Comparison of ENCODE assay signal across 30 cellular contexts in the genomic region with DNA sequence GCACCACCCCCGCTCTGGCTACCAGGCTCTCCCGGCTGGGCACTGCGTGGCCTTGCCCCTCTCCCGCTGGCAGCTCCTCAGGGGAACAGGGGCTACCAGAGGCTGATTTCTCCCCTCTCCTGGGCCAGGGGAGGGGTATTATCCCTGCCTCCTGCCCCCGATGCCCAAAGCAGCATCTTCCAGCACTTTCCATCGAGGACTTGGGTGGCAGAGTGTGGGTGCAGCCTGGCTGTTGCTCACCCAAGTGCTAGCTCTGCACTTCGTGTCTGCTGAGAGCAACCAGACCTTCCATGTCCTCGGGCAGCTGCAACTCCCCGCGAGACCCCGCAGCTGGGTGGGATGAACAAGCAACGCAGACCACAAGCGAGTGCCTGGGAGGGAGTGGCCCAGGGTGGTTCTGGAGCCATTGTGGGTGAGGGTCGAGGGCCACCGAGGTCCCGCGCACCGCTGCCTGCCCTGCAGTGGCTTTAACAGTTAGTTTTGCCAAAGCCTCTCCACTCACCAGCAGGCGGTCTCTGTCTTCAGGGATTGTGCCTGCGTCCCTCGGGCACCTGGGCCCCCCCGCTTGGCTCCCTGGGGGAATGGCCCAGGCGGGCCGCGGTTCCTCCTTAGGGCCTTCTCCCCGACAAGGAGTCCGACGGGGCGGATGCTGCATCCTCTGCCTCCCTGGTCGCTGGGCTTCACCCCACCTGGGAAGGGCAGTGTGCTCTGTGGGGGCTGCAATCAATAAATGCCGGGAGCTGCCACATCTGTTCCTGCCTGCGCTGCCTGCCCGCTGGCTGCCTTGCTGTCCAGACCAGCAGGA. TPM values are rescaled to one million over a fixed set of nuclear protein-coding genes. Genes with fewer than 3 reads are reported as not detected.
DNase-seq lines count a peak whose midpoint lies in the region; ATAC-seq, FAIRE-seq and TF ChIP-seq lines count a peak whose summit lies in the region.
"Had no signal": no experiment of that assay in that cellular context is flagged by ENCODE, and none has a peak within 500 bp of the region (broad histone marks: within the 10 kb centered on the region; RNA-seq: fewer than 3 reads in every experiment).

No MANE protein-coding gene starts in this region.

- no peak overlapping the region for H2AFZ ChIP-seq in endothelial cell of umbilical vein (ENCODE audit: low read depth, low read length)
- H2AFZ ChIP-seq in osteoblast (ENCODE audit: low read length), result no peak overlapping the region

- peaks cover 4% of the 10 kb centered on the region; the same call in 1 of the 2 replicates for H3K36me3 ChIP-seq in BE2C
- peaks cover 9 to 49% of the 10 kb centered on the region in 2 experiments; a peak in 2 of 3 replicates for H3K36me3 ChIP-seq in HEK293 (ENCODE audit: control insufficient read depth in 2 of 2, insufficient read depth in 1 of 2, low read length in 2 of 2)
- no peaks in the 10 kb centered on the region for H3K36me3 ChIP-seq in endothelial cell of umbilical vein (ENCODE audit: control insufficient read depth in 2 of 2, extremely low read depth in 1 of 2, insufficient read depth in 2 of 2, low read length in 2 of 2)
- no peaks in the 10 kb centered on the region for H3K36me3 ChIP-seq in osteoblast (ENCODE audit: insufficient read depth, low read length)
- H3K36me3 ChIP-seq: ovary had no signal

- TF ChIP-seq POLR2A in endothelial cell of umbilical vein (IDR thresholded peaks at IDR 0.05; ENCODE audit: low read depth, low read length), result no peak

- no peaks in the 10 kb centered on the region for H4K20me1 ChIP-seq in endothelial cell of umbilical vein (replicated peaks; ENCODE audit: control insufficient read depth, extremely low read depth, insufficient read depth, low read length)
- no peaks in the 10 kb centered on the region for H4K20me1 ChIP-seq in osteoblast (ENCODE audit: insufficient read depth, low read length)

- H3K27ac ChIP-seq in HEK293 (ENCODE audit: extremely low read depth, low read depth, low read length), result peak overlapping the region; percentile 22; the same call in 1 of the 2 replicates
- no peak overlapping the region for H3K27ac ChIP-seq in endothelial cell of umbilical vein (ENCODE audit: insufficient read depth, low read depth, low read length)
- no peak overlapping the region for H3K27ac ChIP-seq in osteoblast (ENCODE audit: low read depth, low read length)
- H3K27ac ChIP-seq: HL-60, KMS-11, ovary, suprapubic skin had no signal

- TSS peak; percentile 7 for BruUV-seq in endothelial cell of umbilical vein (replicated peaks; lab: Mats Ljungman, UMichigan)

- H3K4me1 ChIP-seq in BE2C (no peaks in the 10 kb centered on the region; the same call in none of the 2 replicates), HEK293 (ENCODE audit: control insufficient read depth, insufficient read depth, low read length) (peaks cover 5% of the 10 kb centered on the region), endothelial cell of umbilical vein (ENCODE audit: control insufficient read depth, extremely low read depth, insufficient read depth, low read length) (peaks cover 4% of the 10 kb centered on the region), osteoblast (ENCODE audit: insufficient read depth, low read length) (peaks cover 12% of the 10 kb centered on the region)

- no peak for FAIRE-seq in endothelial cell of umbilical vein (lab: Jason Lieb, UNC)
- FAIRE-seq: keratinocyte, TTC549 had no signal

- 0 out of 2 replicates have a peak, but pooled peaks have one; percentile 5 for TF ChIP-seq CTCF in BE2C (IDR thresholded peaks at IDR 0.05; ENCODE audit: low read depth, low read length)
- no peak for TF ChIP-seq CTCF in HEK293 (tag by site-specific recombination; IDR thresholded peaks at IDR 0.05)
- TF ChIP-seq CTCF in endothelial cell of umbilical vein (IDR thresholded peaks at IDR 0.05; ENCODE audit: extremely low read depth in 1 of 2, insufficient read depth in 1 of 2, low read depth in 1 of 2, low read length in 2 of 2), result no peak
- no peak for TF ChIP-seq CTCF in osteoblast (IDR thresholded peaks at IDR 0.05; ENCODE audit: extremely low read depth, low read depth, low read length)

- intact Hi-C loops in endothelial cell of umbilical vein (cut with micrococcal nuclease), result no loop called here

- no peaks in the 10 kb centered on the region for H3K79me2 ChIP-seq in endothelial cell of umbilical vein (ENCODE audit: control insufficient read depth, insufficient read depth, low read length)
- H3K79me2 ChIP-seq in osteoblast (ENCODE audit: insufficient read depth, low read length), result no peaks in the 10 kb centered on the region

- POLR2A ChIA-PET in HEK293 (lab: Yijun Ruan, JAX), result interaction anchor here (1.0 to 6.5 kb wide), 3 partner anchors 8 to 96 kb away, joined by 3 to 55 read pairs (median 15); partner anchors contain the start of genes MRPL12 and SLC25A10
- POLR2A ChIA-PET in endothelial cell of umbilical vein (lab: Charles Lee), result no interaction called here

- H3K4me3 ChIP-seq in BE2C (ENCODE audit: low read depth, low read length) (no peak overlapping the region), HEK293 (ENCODE audit: low read depth, low read length) (no peak overlapping the region), endothelial cell of umbilical vein (replicated peaks in 1 of 3; ENCODE audit: insufficient read depth in 1 of 3, low read depth in 1 of 3, low read length in 3 of 3) (no peak overlapping the region), osteoblast (ENCODE audit: insufficient read depth, low read length) (no peak overlapping the region)
- H3K4me3 ChIP-seq: ovary, skin epidermis, suprapubic skin had no signal

- no peak for DNase-seq in BE2C
- no peak for DNase-seq in endothelial cell of umbilical vein (ENCODE audit: low read depth, low spot score)
- DNase-seq in osteoblast (ENCODE audit: insufficient read length, low spot score, missing footprints), result peak; percentile 81
- DNase-seq in NCI-H2107 treated with DMSO at 0.1 percent for 48 hours (lab: John Stamatoyannopoulos, UW; ENCODE audit: unreplicated experiment), result no peak
- no peak for DNase-seq in stimulated activated naive CD4-positive, alpha-beta T cell (lab: John Stamatoyannopoulos, UW)
- DNase-seq: activated CD4-positive, alpha-beta memory T cell treated with anti-CD3 and anti-CD28 coated beads for 36 hours; activated CD4-positive, CD25-positive, alpha-beta regulatory T cell treated with anti-CD3 and anti-CD28 coated beads, Interleukin-2, amount 50 U/mL, for 72 hours; activated T-cell treated with anti-CD3 and anti-CD28 coated beads, Interleukin-2, amount 50 U/mL, for 72 hours; AML-193; cortex of kidney; effector memory CD4-positive, alpha-beta T cell; MM.1S; naive thymus-derived CD8-positive, alpha-beta T cell; NCI-H1417 treated with DMSO at 0.1 percent for 48 hours; NCI-H2081; NCI-H226; NCI-H69; SHP77; stimulated activated naive CD4-positive, alpha-beta T cell treated with Interleukin-2 at 50 U/mL for 16 hours; T-helper 17 cell had no signal

- no peak for ATAC-seq in GM19463 (IDR thresholded peaks at IDR 0.05; ENCODE audit: unreplicated experiment)
- ATAC-seq in GM21447 (IDR thresholded peaks at IDR 0.05; ENCODE audit: unreplicated experiment), result no peak
- ATAC-seq: activated T-cell treated with anti-CD3 and anti-CD28 coated beads, Interleukin-2, amount 50 U/mL, for 72 hours; naive thymus-derived CD8-positive, alpha-beta T cell; T-helper 17 cell had no signal

- CTCF ChIA-PET in HEK293 (lab: Yijun Ruan, JAX) (interaction anchor here (0.5 kb wide), 1 partner anchor 298 kb away, joined by 3 read pairs; no protein-coding TSS in a partner anchor), endothelial cell of umbilical vein (lab: Charles Lee) (no interaction called here)

- dilution Hi-C loops in endothelial cell of umbilical vein (cut with MboI; ENCODE audit: extremely low pct_ligation_motif_present, low sequenced_read_pairs), result no loop called here

- H3K27me3 ChIP-seq in BE2C (no peaks in the 10 kb centered on the region), endothelial cell of umbilical vein (ENCODE audit: control insufficient read depth in 2 of 2, insufficient read depth in 2 of 2, low read length in 2 of 2) (peaks cover 0 to 3% of the 10 kb centered on the region in 2 experiments), osteoblast (ENCODE audit: insufficient read depth, low read length) (peaks cover 8% of the 10 kb centered on the region)
- H3K27me3 ChIP-seq: ovary, suprapubic skin had no signal

- H3K9ac ChIP-seq in endothelial cell of umbilical vein (replicated peaks; ENCODE audit: extremely low read depth, insufficient read depth, low read length), result no peak overlapping the region
- H3K9ac ChIP-seq: KMS-11 had no signal

- H3K4me2 ChIP-seq in endothelial cell of umbilical vein (ENCODE audit: insufficient read depth, low read length) (no peak overlapping the region), osteoblast (ENCODE audit: insufficient read depth, low read length) (no peak overlapping the region)
- H3K4me2 ChIP-seq: KMS-11 had no signal

- H3K9me3 ChIP-seq in BE2C (no peaks in the 10 kb centered on the region; the same call in 1 of the 2 replicates), HEK293 (ENCODE audit: control insufficient read depth, insufficient read depth, low read depth, low read length) (no peaks in the 10 kb centered on the region), endothelial cell of umbilical vein (replicated peaks; ENCODE audit: control insufficient read depth, insufficient read depth, low read length) (no peaks in the 10 kb centered on the region), osteoblast (ENCODE audit: low read depth, low read length) (no peaks in the 10 kb centered on the region)
- H3K9me3 ChIP-seq: ovary, suprapubic skin had no signal

- no peaks in the 10 kb centered on the region for H3K9me1 ChIP-seq in endothelial cell of umbilical vein (replicated peaks; ENCODE audit: control insufficient read depth, extremely low read depth, insufficient read depth, low read length)

RNA-seq across cellular contexts. Expression of gene SLC25A10, which starts 8.4 kb away (rescaled TPM):
- polyA plus RNA-seq in BE2C (2012; ENCODE audit: insufficient read depth, insufficient read length, low read depth), result 21.3 TPM
- total RNA-seq in endothelial cell of umbilical vein, result 16.7 and 17.2 TPM in 2 replicates
- polyA plus RNA-seq in endothelial cell of umbilical vein, result 16.7 and 22.4 TPM in 2 replicates
- 12.2 and 16.1 TPM in 2 replicates for polyA plus RNA-seq in endothelial cell of umbilical vein (2011; cell fraction: cytosol; rRNA removed)
- polyA plus RNA-seq in endothelial cell of umbilical vein (2011; cell fraction: nucleus; rRNA removed), result 14.9 and 20.6 TPM in 2 replicates
- polyA plus RNA-seq in endothelial cell of umbilical vein (2012), result 12.2 and 13.1 TPM in 2 replicates
- polyA minus RNA-seq in endothelial cell of umbilical vein, result 3.9 and 7.1 TPM in 2 replicates
- 28.5 TPM for polyA minus RNA-seq in endothelial cell of umbilical vein (2011; cell fraction: cytosol; rRNA and poly(A)+ RNA removed)
- polyA minus RNA-seq in endothelial cell of umbilical vein (2011; cell fraction: nucleus; rRNA and poly(A)+ RNA removed), result 2.5 and 9.9 TPM in 2 replicates
- 7.6 and 8.3 TPM in 2 replicates for total RNA-seq in osteoblast

RNA-seq across cellular contexts. Expression of gene MRPL12, which starts 17.3 kb away (rescaled TPM):
- 451 TPM for polyA plus RNA-seq in BE2C (2012; ENCODE audit: insufficient read depth, insufficient read length, low read depth)
- total RNA-seq in endothelial cell of umbilical vein, result 89.2 and 91.9 TPM in 2 replicates
- polyA plus RNA-seq in endothelial cell of umbilical vein, result 99.9 and 126 TPM in 2 replicates
- 120 and 135 TPM in 2 replicates for polyA plus RNA-seq in endothelial cell of umbilical vein (2011; cell fraction: cytosol; rRNA removed)
- polyA plus RNA-seq in endothelial cell of umbilical vein (2011; cell fraction: nucleus; rRNA removed), result 45.8 and 46.0 TPM in 2 replicates
- 81.3 and 84.8 TPM in 2 replicates for polyA plus RNA-seq in endothelial cell of umbilical vein (2012)
- 24.4 and 26.4 TPM in 2 replicates for polyA minus RNA-seq in endothelial cell of umbilical vein
- 75.7 TPM for polyA minus RNA-seq in endothelial cell of umbilical vein (2011; cell fraction: cytosol; rRNA and poly(A)+ RNA removed)
- polyA minus RNA-seq in endothelial cell of umbilical vein (2011; cell fraction: nucleus; rRNA and poly(A)+ RNA removed), result 6.5 and 11.1 TPM in 2 replicates
- total RNA-seq in osteoblast, result 6.2 and 8.8 TPM in 2 replicates

RNA-seq across cellular contexts. Expression of gene HGS, which starts 36.7 kb away (rescaled TPM):
- 393 TPM for polyA plus RNA-seq in BE2C (2012; ENCODE audit: insufficient read depth, insufficient read length, low read depth)
- total RNA-seq in endothelial cell of umbilical vein (150 and 166 TPM in 2 replicates), osteoblast (100 and 110 TPM in 2 replicates)
- polyA plus RNA-seq in endothelial cell of umbilical vein, result 191 and 229 TPM in 2 replicates
- 70.8 and 89.7 TPM in 2 replicates for polyA plus RNA-seq in endothelial cell of umbilical vein (2011; cell fraction: cytosol; rRNA removed)
- 602 and 650 TPM in 2 replicates for polyA plus RNA-seq in endothelial cell of umbilical vein (2011; cell fraction: nucleus; rRNA removed)
- 100 and 114 TPM in 2 replicates for polyA plus RNA-seq in endothelial cell of umbilical vein (2012)
- polyA minus RNA-seq in endothelial cell of umbilical vein, result 104 and 152 TPM in 2 replicates
- 38.8 TPM for polyA minus RNA-seq in endothelial cell of umbilical vein (2011; cell fraction: cytosol; rRNA and poly(A)+ RNA removed)
- 120 and 170 TPM in 2 replicates for polyA minus RNA-seq in endothelial cell of umbilical vein (2011; cell fraction: nucleus; rRNA and poly(A)+ RNA removed)

RNA-seq across cellular contexts. Expression of gene ARL16, which starts 36.9 kb away (rescaled TPM):
- 101 TPM for polyA plus RNA-seq in BE2C (2012; ENCODE audit: insufficient read depth, insufficient read length, low read depth)
- total RNA-seq in endothelial cell of umbilical vein (40.5 and 41.4 TPM in 2 replicates), osteoblast (24.5 and 26.1 TPM in 2 replicates)
- polyA plus RNA-seq in endothelial cell of umbilical vein, result 55.5 and 71.7 TPM in 2 replicates
- 67.4 and 79.5 TPM in 2 replicates for polyA plus RNA-seq in endothelial cell of umbilical vein (2011; cell fraction: cytosol; rRNA removed)
- polyA plus RNA-seq in endothelial cell of umbilical vein (2011; cell fraction: nucleus; rRNA removed), result 66.7 and 79.3 TPM in 2 replicates
- polyA plus RNA-seq in endothelial cell of umbilical vein (2012), result 42.1 and 44.0 TPM in 2 replicates
- polyA minus RNA-seq in endothelial cell of umbilical vein, result 29.3 and 29.5 TPM in 2 replicates
- polyA minus RNA-seq in endothelial cell of umbilical vein (2011; cell fraction: cytosol; rRNA and poly(A)+ RNA removed), result 10.9 TPM
- polyA minus RNA-seq in endothelial cell of umbilical vein (2011; cell fraction: nucleus; rRNA and poly(A)+ RNA removed), result 12.7 and 14.1 TPM in 2 replicates

RNA-seq across cellular contexts. Expression of gene CCDC137, which starts 53.9 kb away (rescaled TPM):
- polyA plus RNA-seq in BE2C (2012; ENCODE audit: insufficient read depth, insufficient read length, low read depth), result 66.0 TPM
- 32.2 and 32.7 TPM in 2 replicates for total RNA-seq in endothelial cell of umbilical vein
- 12.9 and 18.1 TPM in 2 replicates for polyA plus RNA-seq in endothelial cell of umbilical vein
- 15.1 and 17.5 TPM in 2 replicates for polyA plus RNA-seq in endothelial cell of umbilical vein (2011; cell fraction: cytosol; rRNA removed)
- polyA plus RNA-seq in endothelial cell of umbilical vein (2011; cell fraction: nucleus; rRNA removed), result 14.5 and 18.0 TPM in 2 replicates
- 19.9 and 25.1 TPM in 2 replicates for polyA plus RNA-seq in endothelial cell of umbilical vein (2012)
- polyA minus RNA-seq in endothelial cell of umbilical vein, result 2.8 and 5.3 TPM in 2 replicates
- 6.9 TPM for polyA minus RNA-seq in endothelial cell of umbilical vein (2011; cell fraction: cytosol; rRNA and poly(A)+ RNA removed)
- polyA minus RNA-seq in endothelial cell of umbilical vein (2011; cell fraction: nucleus; rRNA and poly(A)+ RNA removed), result 2.1 and 6.8 TPM in 2 replicates
- 4.7 and 5.6 TPM in 2 replicates for total RNA-seq in osteoblast
